Comparison of ENCODE assay signal across 8 cellular contexts in the genomic region with DNA sequence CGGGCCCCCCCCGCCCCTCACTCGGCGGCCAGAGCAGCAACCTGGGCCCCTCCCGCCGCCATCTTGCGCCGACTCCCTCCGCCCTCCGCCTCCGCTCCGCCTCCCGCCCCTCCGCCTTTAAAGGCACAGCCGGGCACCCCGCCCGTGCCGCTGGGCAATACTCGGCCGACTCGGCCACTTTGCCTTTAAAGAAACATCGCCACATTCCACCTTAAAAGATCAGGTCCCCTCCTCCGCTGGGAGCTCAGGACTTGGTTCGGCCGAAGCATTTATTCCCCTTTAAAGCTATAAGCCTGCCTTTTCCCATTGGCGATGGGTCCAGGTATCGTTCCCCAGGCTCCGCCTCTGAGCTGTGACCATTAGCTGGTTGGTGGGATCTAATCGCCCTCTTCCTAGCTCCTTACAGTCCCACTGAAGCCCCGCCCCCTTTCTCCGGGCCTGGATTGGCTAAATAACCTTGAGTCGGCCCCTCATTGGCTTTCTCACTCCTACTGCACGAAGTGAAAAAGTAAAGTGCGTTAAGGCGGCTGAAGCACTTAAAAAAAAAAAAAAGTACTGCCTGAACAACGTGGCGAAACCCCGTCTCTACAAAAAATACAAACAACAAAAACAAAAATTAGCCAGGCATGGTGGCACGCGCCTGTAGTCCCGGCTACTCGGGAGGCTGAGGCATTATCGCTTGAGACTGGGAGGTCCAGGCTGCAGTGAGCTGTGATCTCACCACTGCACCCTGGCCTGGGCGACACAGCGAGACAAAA. TPM values are rescaled to one million over a fixed set of nuclear protein-coding genes. Genes with fewer than 3 reads are reported as not detected.
DNase-seq lines count a peak whose midpoint lies in the region; ATAC-seq and TF ChIP-seq lines count a peak whose summit lies in the region.

A gene with protein sequence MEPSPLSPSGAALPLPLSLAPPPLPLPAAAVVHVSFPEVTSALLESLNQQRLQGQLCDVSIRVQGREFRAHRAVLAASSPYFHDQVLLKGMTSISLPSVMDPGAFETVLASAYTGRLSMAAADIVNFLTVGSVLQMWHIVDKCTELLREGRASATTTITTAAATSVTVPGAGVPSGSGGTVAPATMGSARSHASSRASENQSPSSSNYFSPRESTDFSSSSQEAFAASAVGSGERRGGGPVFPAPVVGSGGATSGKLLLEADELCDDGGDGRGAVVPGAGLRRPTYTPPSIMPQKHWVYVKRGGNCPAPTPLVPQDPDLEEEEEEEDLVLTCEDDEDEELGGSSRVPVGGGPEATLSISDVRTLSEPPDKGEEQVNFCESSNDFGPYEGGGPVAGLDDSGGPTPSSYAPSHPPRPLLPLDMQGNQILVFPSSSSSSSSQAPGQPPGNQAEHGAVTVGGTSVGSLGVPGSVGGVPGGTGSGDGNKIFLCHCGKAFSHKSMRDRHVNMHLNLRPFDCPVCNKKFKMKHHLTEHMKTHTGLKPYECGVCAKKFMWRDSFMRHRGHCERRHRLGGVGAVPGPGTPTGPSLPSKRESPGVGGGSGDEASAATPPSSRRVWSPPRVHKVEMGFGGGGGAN (minus strand): TSS at position 77 of the 758 bp plus-strand sequence. CDS start 828 bp downstream, outside the sequence.

- 1 to 2% methylated on average over 44 of the region's 45 CpGs for WGBS in heart right ventricle, 2 donors

- peaks cover 0 to 41% (median 17%) of the 10 kb centered on the region in 9 donors for H3K36me3 ChIP-seq in heart right ventricle

- TF ChIP-seq CTCF in GM12864 (IDR thresholded peaks at IDR 0.05; ENCODE audit: low read depth, low read length, missing control alignments), result no peak
- TF ChIP-seq CTCF in heart right ventricle (IDR thresholded peaks at IDR 0.05), result no peak

- peak within 1 kb of the TSS in 9 of 10 donors; percentile 75 to 93 (median 86) for H3K27ac ChIP-seq in heart right ventricle

- H3K27me3 ChIP-seq in heart right ventricle, result no peaks in the 10 kb centered on the region

- H3K9me3 ChIP-seq in heart right ventricle, result no peaks in the 10 kb centered on the region

- ATAC-seq in HG02798 (IDR thresholded peaks at IDR 0.05; ENCODE audit: poor library complexity, unreplicated experiment), result peak; percentile 65
- ATAC-seq in heart right ventricle, result peak; percentile 76 to 86 (median 80)

- H3K4me3 ChIP-seq in GM12864 (ENCODE audit: low read depth, low read length) (peak within 1 kb of the TSS; percentile 53), heart right ventricle (peak within 1 kb of the TSS; percentile 5 to 73 (median 60))

- DNase-seq in GM12864 (ENCODE audit: low read depth) (peak; percentile 96), NCI-H146 (lab: John Stamatoyannopoulos, UW) (peak; percentile 99), T-helper 1 cell (peak; percentile 90 to 98 (median 94)), amniotic epithelial cell (ENCODE audit: low read depth) (peak; percentile 99), heart right ventricle (peak; percentile 97 to 99), posterior vena cava (ENCODE audit: low spot score) (peak; percentile 99), ureter (ENCODE audit: low spot score) (peak; percentile 98)

- intact Hi-C loops in heart right ventricle (cut with DNase I), result loop anchor here in 5 of 10 donors (2.0 to 10.0 kb wide), 3 partner anchors 19 to 97 kb away; a partner anchor contains a TSS
- intact Hi-C loops in posterior vena cava (cut with DNase I), result no loop called here

- H3K4me1 ChIP-seq in heart right ventricle, result peaks cover 14 to 70% (median 63%) of the 10 kb centered on the region in 9 donors

RNA-seq across cellular contexts. Expression of the gene that starts here (rescaled TPM):
- 10 to 100 TPM; 11.7 to 19.8 (median 14.3) TPM for total RNA-seq in heart right ventricle
- 10 to 100 TPM in 1 of 2 donors, 1 to 10 TPM in 1; 4.7 to 10.6 TPM for polyA plus RNA-seq in heart right ventricle
- total RNA-seq in posterior vena cava, result 10 to 100 TPM; 15.7 to 17.0 TPM
- total RNA-seq in ureter, result 24.2 TPM

Comparison
In these comparisons a context has a peak if more than half of its experiments do, and no peak if none do; other contexts are left out.
1. Peak in every context shown above with its lines: DNase-seq, ATAC-seq, H3K4me3 ChIP-seq and H3K27ac ChIP-seq.